In genomic region chr19:41311072-41311471, GRCh38 we compare ENCODE assay signal across 8 cellular contexts. TPM values are rescaled to one million over a fixed set of nuclear protein-coding genes. Genes with fewer than 3 reads are reported as not detected.
A peak's percentile ranks its signal among the peaks of the same experiment; 100 is the strongest.
DNase-seq lines count a peak whose midpoint lies in the region; ATAC-seq, FAIRE-seq and TF ChIP-seq lines count a peak whose summit lies in the region.

No MANE protein-coding gene starts in this region.

- H3K36me3 ChIP-seq in keratinocyte (ENCODE audit: control insufficient read depth in 2 of 2, extremely low read depth in 1 of 2, insufficient read depth in 2 of 2, low read length in 2 of 2) = peaks cover 17 to 18% of the 10 kb centered on the region in 2 experiments
- H3K36me3 ChIP-seq in subcutaneous abdominal adipose tissue (ENCODE audit: control insufficient read depth in 5 of 5, insufficient read depth in 5 of 5, low read length in 5 of 5) = peaks cover 0 to 43% (median 30%) of the 10 kb centered on the region in 5 donors

- dilution Hi-C loops in keratinocyte (cut with MboI; ENCODE audit: extremely low pct_ligation_motif_present, low sequenced_read_pairs) = no loop called here

- no peaks in the 10 kb centered on the region for H3K27me3 ChIP-seq in keratinocyte (ENCODE audit: control insufficient read depth, extremely low read depth, insufficient read depth, low read length)
- H3K27me3 ChIP-seq in subcutaneous abdominal adipose tissue (ENCODE audit: control insufficient read depth in 5 of 5, insufficient read depth in 4 of 5, low read length in 5 of 5) = peaks cover 0 to 2% (median 0%) of the 10 kb centered on the region in 5 donors

- ATAC-seq in sciatic nerve (no peak), GM21526 (IDR thresholded peaks at IDR 0.05; ENCODE audit: low FRiP score, unreplicated experiment) (no peak), HG03280 (IDR thresholded peaks at IDR 0.05; ENCODE audit: unreplicated experiment) (no peak)

- H3K4me1 Mint-ChIP-seq in activated CD4-positive, alpha-beta T cell treated with anti-CD3 and anti-CD28 coated beads, Interleukin-2, amount 10 ng/mL, durations not matched to agents 24 days and 14 days = peaks cover 53% of the 10 kb centered on the region
- peaks cover 59% of the 10 kb centered on the region for H3K4me1 Mint-ChIP-seq in activated T-helper 1 cell treated with anti-CD3 and anti-CD28 coated beads, Interleukin-12 subunit alpha, Interleukin-12 subunit beta, Interleukin-2, Interleukin-4 antibody, amounts not matched to agents 30 ng/mL and 10 ng/mL and 1 ng/mL, durations not matched to agents 14 hours and 24 hours and 36 hours (ENCODE audit: low read depth)

- no peaks in the 10 kb centered on the region for H3K27me3 Mint-ChIP-seq in activated CD4-positive, alpha-beta T cell treated with anti-CD3 and anti-CD28 coated beads, Interleukin-2, amount 10 ng/mL, durations not matched to agents 24 days and 14 days
- no peaks in the 10 kb centered on the region for H3K27me3 Mint-ChIP-seq in activated T-helper 1 cell treated with anti-CD3 and anti-CD28 coated beads, Interleukin-12 subunit alpha, Interleukin-12 subunit beta, Interleukin-2, Interleukin-4 antibody, amounts not matched to agents 30 ng/mL and 10 ng/mL and 1 ng/mL, durations not matched to agents 14 hours and 24 hours and 36 hours (ENCODE audit: insufficient read depth)

- no peaks in the 10 kb centered on the region for H3K9me3 ChIP-seq in keratinocyte (ENCODE audit: control insufficient read depth, low read depth, low read length)
- H3K9me3 ChIP-seq in subcutaneous abdominal adipose tissue (ENCODE audit: control insufficient read depth in 5 of 5, low read length in 5 of 5) = no peaks in the 10 kb centered on the region

- H3K9me1 ChIP-seq in keratinocyte (ENCODE audit: control insufficient read depth, extremely low read depth, insufficient read depth, low read length) = no peaks in the 10 kb centered on the region

- H4K20me1 ChIP-seq in keratinocyte (ENCODE audit: control insufficient read depth, extremely low read depth, insufficient read depth, low read length) = no peaks in the 10 kb centered on the region

- H3K36me3 Mint-ChIP-seq in activated CD4-positive, alpha-beta T cell treated with anti-CD3 and anti-CD28 coated beads, Interleukin-2, amount 10 ng/mL, durations not matched to agents 24 days and 14 days (ENCODE audit: low read depth) = peaks cover 40% of the 10 kb centered on the region
- peaks cover 30% of the 10 kb centered on the region for H3K36me3 Mint-ChIP-seq in activated T-helper 1 cell treated with anti-CD3 and anti-CD28 coated beads, Interleukin-12 subunit alpha, Interleukin-12 subunit beta, Interleukin-2, Interleukin-4 antibody, amounts not matched to agents 30 ng/mL and 10 ng/mL and 1 ng/mL, durations not matched to agents 14 hours and 24 hours and 36 hours (ENCODE audit: low read depth)

- peak overlapping the region; percentile 79 to 95 (median 89) for H3K4me3 ChIP-seq in keratinocyte (ENCODE audit: control insufficient read depth in 2 of 3, extremely low read depth in 1 of 3, insufficient read depth in 2 of 3, low read depth in 1 of 3, low read length in 3 of 3)
- peak overlapping the region; percentile 75 to 95 (median 90) for H3K4me3 ChIP-seq in subcutaneous abdominal adipose tissue (ENCODE audit: low read depth in 1 of 5, low read length in 5 of 5)

- peaks cover 30% of the 10 kb centered on the region for H3K79me2 ChIP-seq in keratinocyte (ENCODE audit: control insufficient read depth, insufficient read depth, low read length)

- intact Hi-C loops in activated CD4-positive, alpha-beta T cell treated with anti-CD3 and anti-CD28 coated beads, Interleukin-2, amount 10 ng/mL, durations not matched to agents 24 days and 14 days (cut with micrococcal nuclease) = loop anchor here (2.0 kb wide), 1 partner anchor 14 kb away; no protein-coding TSS in a partner anchor
- intact Hi-C loops in activated T-helper 1 cell treated with anti-CD3 and anti-CD28 coated beads, Interleukin-12 subunit alpha, Interleukin-12 subunit beta, Interleukin-2, Interleukin-4 antibody, amounts not matched to agents 30 ng/mL and 10 ng/mL and 1 ng/mL, durations not matched to agents 14 hours and 24 hours and 36 hours (cut with micrococcal nuclease) = no loop called here
- intact Hi-C loops in sciatic nerve (cut with DNase I) = no loop called here

- H3K4me3 Mint-ChIP-seq in activated CD4-positive, alpha-beta T cell treated with anti-CD3 and anti-CD28 coated beads, Interleukin-2, amount 10 ng/mL, durations not matched to agents 24 days and 14 days = peak overlapping the region; percentile 99
- peak overlapping the region; percentile 95 for H3K4me3 Mint-ChIP-seq in activated T-helper 1 cell treated with anti-CD3 and anti-CD28 coated beads, Interleukin-12 subunit alpha, Interleukin-12 subunit beta, Interleukin-2, Interleukin-4 antibody, amounts not matched to agents 30 ng/mL and 10 ng/mL and 1 ng/mL, durations not matched to agents 14 hours and 24 hours and 36 hours

- H3K27ac ChIP-seq in keratinocyte (ENCODE audit: control insufficient read depth, insufficient read depth, low read length) = peak overlapping the region; percentile 97
- H3K27ac ChIP-seq in subcutaneous abdominal adipose tissue (ENCODE audit: low read depth, low read length) = no peak overlapping the region

- peak overlapping the region; percentile 95 for H3K9ac ChIP-seq in keratinocyte (ENCODE audit: control insufficient read depth, extremely low read depth, insufficient read depth, low read length)
- H3K9ac ChIP-seq in subcutaneous abdominal adipose tissue (ENCODE audit: low read length in 5 of 5) = peak overlapping the region in 4 of 5 donors; percentile 92 to 95 (median 94)

- peaks cover 24% of the 10 kb centered on the region for H3K4me1 ChIP-seq in keratinocyte (ENCODE audit: control insufficient read depth, extremely low read depth, insufficient read depth, low read length)
- H3K4me1 ChIP-seq in subcutaneous abdominal adipose tissue (ENCODE audit: control insufficient read depth in 5 of 5, insufficient read depth in 5 of 5, low read length in 5 of 5) = peaks cover 12 to 52% (median 39%) of the 10 kb centered on the region in 5 donors

- no peak for TF ChIP-seq CTCF in keratinocyte (optimal IDR thresholded peaks at IDR 0.05 in 1 of 3, IDR thresholded peaks at IDR 0.05 in 1 of 3, conservative IDR thresholded peaks at IDR 0.05 in 1 of 3; ENCODE audit: extremely low read depth in 1 of 3, insufficient read depth in 2 of 3, low read length in 3 of 3)

- no peaks in the 10 kb centered on the region for H3K9me3 Mint-ChIP-seq in activated CD4-positive, alpha-beta T cell treated with anti-CD3 and anti-CD28 coated beads, Interleukin-2, amount 10 ng/mL, durations not matched to agents 24 days and 14 days
- no peaks in the 10 kb centered on the region for H3K9me3 Mint-ChIP-seq in activated T-helper 1 cell treated with anti-CD3 and anti-CD28 coated beads, Interleukin-12 subunit alpha, Interleukin-12 subunit beta, Interleukin-2, Interleukin-4 antibody, amounts not matched to agents 30 ng/mL and 10 ng/mL and 1 ng/mL, durations not matched to agents 14 hours and 24 hours and 36 hours

- H3K27ac Mint-ChIP-seq in activated CD4-positive, alpha-beta T cell treated with anti-CD3 and anti-CD28 coated beads, Interleukin-2, amount 10 ng/mL, durations not matched to agents 24 days and 14 days = no peak overlapping the region
- H3K27ac Mint-ChIP-seq in activated T-helper 1 cell treated with anti-CD3 and anti-CD28 coated beads, Interleukin-12 subunit alpha, Interleukin-12 subunit beta, Interleukin-2, Interleukin-4 antibody, amounts not matched to agents 30 ng/mL and 10 ng/mL and 1 ng/mL, durations not matched to agents 14 hours and 24 hours and 36 hours = peak overlapping the region; percentile 18

- H2AFZ ChIP-seq in keratinocyte (ENCODE audit: control insufficient read depth, low read length) = no peak overlapping the region

- FAIRE-seq in keratinocyte (lab: Jason Lieb, UNC) = no peak

- peak overlapping the region; percentile 99 for H3K4me2 ChIP-seq in keratinocyte (ENCODE audit: control insufficient read depth, extremely low read depth, insufficient read depth, low read depth, low read length)

- DNase-seq in activated CD4-positive, alpha-beta T cell treated with anti-CD3 and anti-CD28 coated beads, Interleukin-2, amount 10 ng/mL, durations not matched to agents 24 days and 14 days = peak; percentile 58
- no peak for DNase-seq in activated CD4-positive, alpha-beta T cell treated with anti-CD3 and anti-CD28 coated beads, Interleukin-2, amount 50 U/mL, for 1 hour
- DNase-seq in activated T-helper 1 cell treated with anti-CD3 and anti-CD28 coated beads, Interleukin-12 subunit alpha, Interleukin-12 subunit beta, Interleukin-2, Interleukin-4 antibody, amounts not matched to agents 30 ng/mL and 10 ng/mL and 1 ng/mL, durations not matched to agents 14 hours and 24 hours and 36 hours (ENCODE audit: low spot score) = no peak
- DNase-seq in keratinocyte (ENCODE audit: low read depth, low spot score) (no peak), sciatic nerve (ENCODE audit: low spot score) (no peak)

RNA-seq across cellular contexts. Expression of gene CCDC97, which starts 1.1 kb away (rescaled TPM):
- 30.4 and 30.7 TPM in 2 replicates for total RNA-seq in activated CD4-positive, alpha-beta T cell treated with anti-CD3 and anti-CD28 coated beads, Interleukin-2, amount 10 ng/mL, durations not matched to agents 24 days and 14 days
- 35.3 and 36.1 TPM in 2 replicates for total RNA-seq in activated T-helper 1 cell treated with anti-CD3 and anti-CD28 coated beads, Interleukin-12 subunit alpha, Interleukin-12 subunit beta, Interleukin-2, Interleukin-4 antibody, amounts not matched to agents 30 ng/mL and 10 ng/mL and 1 ng/mL, durations not matched to agents 14 hours and 24 hours and 36 hours
- 6.8 to 9.6 TPM (median 9.5 TPM) in 3 replicates for polyA plus RNA-seq in keratinocyte
- polyA plus RNA-seq in keratinocyte (2011; ENCODE audit: low read depth) = 6.2 TPM
- polyA plus RNA-seq in keratinocyte (2011; cell fraction: cytosol; rRNA removed) = 6.1 and 8.4 TPM in 2 replicates
- polyA plus RNA-seq in keratinocyte (2011; cell fraction: nucleus; rRNA removed) = 13.7 and 17.1 TPM in 2 replicates
- 8.5 and 17.6 TPM in 2 replicates for polyA plus RNA-seq in keratinocyte (2012; ENCODE audit: low replicate concordance)
- 9.0 to 34.6 TPM (median 9.3 TPM) in 3 replicates for polyA minus RNA-seq in keratinocyte
- polyA minus RNA-seq in keratinocyte (2011; cell fraction: cytosol; rRNA and poly(A)+ RNA removed) = 7.7 TPM
- 7.8 and 10.6 TPM in 2 replicates for polyA minus RNA-seq in keratinocyte (2011; cell fraction: nucleus; rRNA and poly(A)+ RNA removed)
- 29.8 TPM for total RNA-seq in sciatic nerve

RNA-seq across cellular contexts. Expression of gene TGFB1, which starts 42.6 kb away (rescaled TPM):
- total RNA-seq in activated CD4-positive, alpha-beta T cell treated with anti-CD3 and anti-CD28 coated beads, Interleukin-2, amount 10 ng/mL, durations not matched to agents 24 days and 14 days = 125 and 127 TPM in 2 replicates
- total RNA-seq in activated T-helper 1 cell treated with anti-CD3 and anti-CD28 coated beads, Interleukin-12 subunit alpha, Interleukin-12 subunit beta, Interleukin-2, Interleukin-4 antibody, amounts not matched to agents 30 ng/mL and 10 ng/mL and 1 ng/mL, durations not matched to agents 14 hours and 24 hours and 36 hours = 108 and 112 TPM in 2 replicates
- polyA plus RNA-seq in keratinocyte = 4.3 to 11.0 TPM (median 5.8 TPM) in 3 replicates
- 11.2 TPM for polyA plus RNA-seq in keratinocyte (2011; ENCODE audit: low read depth)
- polyA plus RNA-seq in keratinocyte (2011; cell fraction: cytosol; rRNA removed) = 5.6 and 13.6 TPM in 2 replicates
- polyA plus RNA-seq in keratinocyte (2011; cell fraction: nucleus; rRNA removed) = 20.7 and 23.7 TPM in 2 replicates
- 32.2 and 60.1 TPM in 2 replicates for polyA plus RNA-seq in keratinocyte (2012; ENCODE audit: low replicate concordance)
- polyA minus RNA-seq in keratinocyte = 7.1 to 54.7 TPM (median 23.9 TPM) in 3 replicates
- 38.9 TPM for polyA minus RNA-seq in keratinocyte (2011; cell fraction: cytosol; rRNA and poly(A)+ RNA removed)
- 17.8 and 22.6 TPM in 2 replicates for polyA minus RNA-seq in keratinocyte (2011; cell fraction: nucleus; rRNA and poly(A)+ RNA removed)
- 33.7 TPM for total RNA-seq in sciatic nerve

RNA-seq across cellular contexts. Expression of gene HNRNPUL1, which starts 46.9 kb away (rescaled TPM):
- total RNA-seq in activated CD4-positive, alpha-beta T cell treated with anti-CD3 and anti-CD28 coated beads, Interleukin-2, amount 10 ng/mL, durations not matched to agents 24 days and 14 days = 256 and 258 TPM in 2 replicates
- 254 and 264 TPM in 2 replicates for total RNA-seq in activated T-helper 1 cell treated with anti-CD3 and anti-CD28 coated beads, Interleukin-12 subunit alpha, Interleukin-12 subunit beta, Interleukin-2, Interleukin-4 antibody, amounts not matched to agents 30 ng/mL and 10 ng/mL and 1 ng/mL, durations not matched to agents 14 hours and 24 hours and 36 hours
- polyA plus RNA-seq in keratinocyte = 21.1 to 48.3 TPM (median 40.2 TPM) in 3 replicates
- polyA plus RNA-seq in keratinocyte (2011; ENCODE audit: low read depth) = 36.4 TPM
- polyA plus RNA-seq in keratinocyte (2011; cell fraction: cytosol; rRNA removed) = 24.8 and 36.4 TPM in 2 replicates
- 49.5 and 56.5 TPM in 2 replicates for polyA plus RNA-seq in keratinocyte (2011; cell fraction: nucleus; rRNA removed)
- polyA plus RNA-seq in keratinocyte (2012; ENCODE audit: low replicate concordance) = 47.9 and 119 TPM in 2 replicates
- 34.9 to 90.5 TPM (median 43.5 TPM) in 3 replicates for polyA minus RNA-seq in keratinocyte
- 36.6 TPM for polyA minus RNA-seq in keratinocyte (2011; cell fraction: cytosol; rRNA and poly(A)+ RNA removed)
- polyA minus RNA-seq in keratinocyte (2011; cell fraction: nucleus; rRNA and poly(A)+ RNA removed) = 25.3 and 44.1 TPM in 2 replicates
- 161 TPM for total RNA-seq in sciatic nerve

RNA-seq across cellular contexts. Expression of gene B9D2, which starts 52.9 kb away (rescaled TPM):
- total RNA-seq in activated CD4-positive, alpha-beta T cell treated with anti-CD3 and anti-CD28 coated beads, Interleukin-2, amount 10 ng/mL, durations not matched to agents 24 days and 14 days = 6.3 and 8.6 TPM in 2 replicates
- 4.4 and 4.5 TPM in 2 replicates for total RNA-seq in activated T-helper 1 cell treated with anti-CD3 and anti-CD28 coated beads, Interleukin-12 subunit alpha, Interleukin-12 subunit beta, Interleukin-2, Interleukin-4 antibody, amounts not matched to agents 30 ng/mL and 10 ng/mL and 1 ng/mL, durations not matched to agents 14 hours and 24 hours and 36 hours
- polyA plus RNA-seq in keratinocyte = 2.8 to 3.4 TPM (median 3.0 TPM) in 3 replicates
- 0.59 TPM for polyA plus RNA-seq in keratinocyte (2011; ENCODE audit: low read depth)
- polyA plus RNA-seq in keratinocyte (2011; cell fraction: cytosol; rRNA removed) = 1.5 and 3.5 TPM in 2 replicates
- polyA plus RNA-seq in keratinocyte (2011; cell fraction: nucleus; rRNA removed) = 1.8 and 2.4 TPM in 2 replicates
- 2.8 and 4.8 TPM in 2 replicates for polyA plus RNA-seq in keratinocyte (2012; ENCODE audit: low replicate concordance)
- 0.76 to 1.8 TPM (median 1.6 TPM) in 3 replicates for polyA minus RNA-seq in keratinocyte
- polyA minus RNA-seq in keratinocyte (2011; cell fraction: cytosol; rRNA and poly(A)+ RNA removed) = 6.7 TPM
- 1.0 and 1.2 TPM in 2 replicates for polyA minus RNA-seq in keratinocyte (2011; cell fraction: nucleus; rRNA and poly(A)+ RNA removed)
- total RNA-seq in sciatic nerve = 4.1 TPM
